1 cellular context compared by ENCODE assay signal in genomic region chr7:75945297-75946168, GRCh38.
A peak's percentile ranks its signal among the peaks of the same experiment; 100 is the strongest.
TF ChIP-seq lines count a peak whose summit lies in the region.

No MANE protein-coding gene starts in this region.

TF ChIP-seq in K562, 482 proteins besides CTCF, POLR2A, EP300 and RAD21 (continued from another document):
- TF ChIP-seq, protein P1, sequence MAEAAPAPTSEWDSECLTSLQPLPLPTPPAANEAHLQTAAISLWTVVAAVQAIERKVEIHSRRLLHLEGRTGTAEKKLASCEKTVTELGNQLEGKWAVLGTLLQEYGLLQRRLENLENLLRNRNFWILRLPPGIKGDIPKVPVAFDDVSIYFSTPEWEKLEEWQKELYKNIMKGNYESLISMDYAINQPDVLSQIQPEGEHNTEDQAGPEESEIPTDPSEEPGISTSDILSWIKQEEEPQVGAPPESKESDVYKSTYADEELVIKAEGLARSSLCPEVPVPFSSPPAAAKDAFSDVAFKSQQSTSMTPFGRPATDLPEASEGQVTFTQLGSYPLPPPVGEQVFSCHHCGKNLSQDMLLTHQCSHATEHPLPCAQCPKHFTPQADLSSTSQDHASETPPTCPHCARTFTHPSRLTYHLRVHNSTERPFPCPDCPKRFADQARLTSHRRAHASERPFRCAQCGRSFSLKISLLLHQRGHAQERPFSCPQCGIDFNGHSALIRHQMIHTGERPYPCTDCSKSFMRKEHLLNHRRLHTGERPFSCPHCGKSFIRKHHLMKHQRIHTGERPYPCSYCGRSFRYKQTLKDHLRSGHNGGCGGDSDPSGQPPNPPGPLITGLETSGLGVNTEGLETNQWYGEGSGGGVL (CRISPR knock-in tag; IDR thresholded peaks at IDR 0.05): no peak
- TF ChIP-seq ELF4 (CRISPR knock-in tag; IDR thresholded peaks at IDR 0.05) (no peak), JUND (IDR thresholded peaks at IDR 0.05; ENCODE audit: borderline replicate concordance, low read depth, low read length) (peak; percentile 88), JUND (tag; IDR thresholded peaks at IDR 0.05; ENCODE audit: borderline replicate concordance, low read depth, low read length) (peak; percentile 83; the same call in 2 of the 3 replicates), ESRRA (IDR thresholded peaks at IDR 0.05; ENCODE audit: borderline replicate concordance, low read depth) (peak; percentile 96), CTCFL (IDR thresholded peaks at IDR 0.05; ENCODE audit: borderline replicate concordance, insufficient read depth, low read depth, low read length, poor library complexity, severe bottlenecking) (peak; percentile 11), L3MBTL2 (IDR thresholded peaks at IDR 0.05) (peak; percentile 63; the same call in 1 of the 2 replicates), PHTF2 (CRISPR knock-in tag; IDR thresholded peaks at IDR 0.05) (no peak), MCM5 (IDR thresholded peaks at IDR 0.05; ENCODE audit: low read depth) (no peak), SMAD2 (IDR thresholded peaks at IDR 0.05; ENCODE audit: low read depth, low read length) (no peak), JUN (IDR thresholded peaks at IDR 0.05; ENCODE audit: borderline replicate concordance, low read depth, low read length) (peak; percentile 55; the same call in 1 of the 2 replicates), JUN (CRISPR knock-in tag; IDR thresholded peaks at IDR 0.05; ENCODE audit: borderline replicate concordance) (no peak)
- TF ChIP-seq, protein P2, sequence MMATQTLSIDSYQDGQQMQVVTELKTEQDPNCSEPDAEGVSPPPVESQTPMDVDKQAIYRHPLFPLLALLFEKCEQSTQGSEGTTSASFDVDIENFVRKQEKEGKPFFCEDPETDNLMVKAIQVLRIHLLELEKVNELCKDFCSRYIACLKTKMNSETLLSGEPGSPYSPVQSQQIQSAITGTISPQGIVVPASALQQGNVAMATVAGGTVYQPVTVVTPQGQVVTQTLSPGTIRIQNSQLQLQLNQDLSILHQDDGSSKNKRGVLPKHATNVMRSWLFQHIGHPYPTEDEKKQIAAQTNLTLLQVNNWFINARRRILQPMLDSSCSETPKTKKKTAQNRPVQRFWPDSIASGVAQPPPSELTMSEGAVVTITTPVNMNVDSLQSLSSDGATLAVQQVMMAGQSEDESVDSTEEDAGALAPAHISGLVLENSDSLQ (IDR thresholded peaks at IDR 0.05): peak; percentile 56
- TF ChIP-seq, protein P3, sequence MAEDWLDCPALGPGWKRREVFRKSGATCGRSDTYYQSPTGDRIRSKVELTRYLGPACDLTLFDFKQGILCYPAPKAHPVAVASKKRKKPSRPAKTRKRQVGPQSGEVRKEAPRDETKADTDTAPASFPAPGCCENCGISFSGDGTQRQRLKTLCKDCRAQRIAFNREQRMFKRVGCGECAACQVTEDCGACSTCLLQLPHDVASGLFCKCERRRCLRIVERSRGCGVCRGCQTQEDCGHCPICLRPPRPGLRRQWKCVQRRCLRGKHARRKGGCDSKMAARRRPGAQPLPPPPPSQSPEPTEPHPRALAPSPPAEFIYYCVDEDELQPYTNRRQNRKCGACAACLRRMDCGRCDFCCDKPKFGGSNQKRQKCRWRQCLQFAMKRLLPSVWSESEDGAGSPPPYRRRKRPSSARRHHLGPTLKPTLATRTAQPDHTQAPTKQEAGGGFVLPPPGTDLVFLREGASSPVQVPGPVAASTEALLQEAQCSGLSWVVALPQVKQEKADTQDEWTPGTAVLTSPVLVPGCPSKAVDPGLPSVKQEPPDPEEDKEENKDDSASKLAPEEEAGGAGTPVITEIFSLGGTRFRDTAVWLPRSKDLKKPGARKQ (CRISPR knock-in tag; IDR thresholded peaks at IDR 0.05): no peak
